ENCODE assay signal across 1 cellular context in genomic region chr14:101588990-101589389, GRCh38.
TF ChIP-seq lines count a peak whose summit lies in the region.

No MANE protein-coding gene starts in this region.

TF ChIP-seq in HepG2, 621 proteins besides CTCF, POLR2A, EP300 and RAD21 (continued from another document and continues in another):
- no peak for TF ChIP-seq HNF1A (IDR thresholded peaks at IDR 0.05; ENCODE audit: low read depth)
- TF ChIP-seq HNF1A (CRISPR knock-in tag; IDR thresholded peaks at IDR 0.05; ENCODE audit: borderline replicate concordance) = no peak
- no peak for TF ChIP-seq ZNF878 (CRISPR knock-in tag; IDR thresholded peaks at IDR 0.05)
- no peak for TF ChIP-seq ZNF550 (CRISPR knock-in tag; IDR thresholded peaks at IDR 0.05; ENCODE audit: borderline replicate concordance)
- peak; percentile 37; the same call in 1 of the 2 replicates for TF ChIP-seq FOSL2 (CRISPR knock-in tag; IDR thresholded peaks at IDR 0.05)
- TF ChIP-seq ZNF432 (CRISPR knock-in tag; IDR thresholded peaks at IDR 0.05; ENCODE audit: borderline replicate concordance) = no peak
- no peak for TF ChIP-seq ZNF207 (IDR thresholded peaks at IDR 0.05; ENCODE audit: borderline replicate concordance)
- no peak for TF ChIP-seq ZEB1 (IDR thresholded peaks at IDR 0.05; ENCODE audit: insufficient replicate concordance, low read depth)
- no peak for TF ChIP-seq ZNF263 (CRISPR knock-in tag; IDR thresholded peaks at IDR 0.05)
- TF ChIP-seq ZNF512B (CRISPR knock-in tag; IDR thresholded peaks at IDR 0.05; ENCODE audit: borderline replicate concordance) = no peak
- 0 out of 2 replicates have a peak, but pooled peaks have one; percentile 24 for TF ChIP-seq HDAC2 (CRISPR knock-in tag; IDR thresholded peaks at IDR 0.05)
- peak; percentile 52; the same call in 1 of the 2 replicates for TF ChIP-seq FOXO1 (CRISPR knock-in tag; IDR thresholded peaks at IDR 0.05)
- TF ChIP-seq MAX (IDR thresholded peaks at IDR 0.05) = peak; percentile 36; the same call in 1 of the 2 replicates
- TF ChIP-seq SOX13 (IDR thresholded peaks at IDR 0.05) = no peak
- TF ChIP-seq SOX13 (CRISPR knock-in tag; conservative IDR thresholded peaks at IDR 0.05 in 1 of 2, IDR thresholded peaks at IDR 0.05 in 1 of 2) = peak in 1 of 2 experiments; percentile 20; a peak in 1 of 4 replicates
- 0 out of 2 replicates have a peak, but pooled peaks have one; percentile 18 for TF ChIP-seq PPARG (CRISPR knock-in tag; conservative IDR thresholded peaks at IDR 0.05)
- TF ChIP-seq ZNF605 (CRISPR knock-in tag; IDR thresholded peaks at IDR 0.05) = no peak
- 0 out of 2 replicates have a peak, but pooled peaks have one; percentile 11 for TF ChIP-seq CREM (IDR thresholded peaks at IDR 0.05)
- TF ChIP-seq CREM (CRISPR knock-in tag; IDR thresholded peaks at IDR 0.05) = no peak
- no peak for TF ChIP-seq SIX4 (CRISPR knock-in tag; IDR thresholded peaks at IDR 0.05)
- TF ChIP-seq BATF2 (CRISPR knock-in tag; IDR thresholded peaks at IDR 0.05) = no peak
- peak; percentile 44 for TF ChIP-seq CBX1 (IDR thresholded peaks at IDR 0.05; ENCODE audit: low read depth)
- no peak for TF ChIP-seq MTA3 (CRISPR knock-in tag; IDR thresholded peaks at IDR 0.05)
- TF ChIP-seq ZKSCAN8 (CRISPR knock-in tag; IDR thresholded peaks at IDR 0.05; ENCODE audit: borderline replicate concordance) = no peak
- TF ChIP-seq ZBTB33 (CRISPR knock-in tag; IDR thresholded peaks at IDR 0.05) = no peak
- TF ChIP-seq SP140L (CRISPR knock-in tag; IDR thresholded peaks at IDR 0.05; ENCODE audit: borderline replicate concordance) = no peak
- TF ChIP-seq IKZF5 (CRISPR knock-in tag; IDR thresholded peaks at IDR 0.05) = 0 out of 2 replicates have a peak, but pooled peaks have one; percentile 25
- TF ChIP-seq SAP130 (CRISPR knock-in tag; IDR thresholded peaks at IDR 0.05; ENCODE audit: low read depth) = 0 out of 2 replicates have a peak, but pooled peaks have one; percentile 31
- peak; percentile 46; the same call in 1 of the 2 replicates for TF ChIP-seq ZFP91 (CRISPR knock-in tag; IDR thresholded peaks at IDR 0.05; ENCODE audit: borderline replicate concordance)
- no peak for TF ChIP-seq TFE3 (CRISPR knock-in tag; IDR thresholded peaks at IDR 0.05)
- peak; percentile 40; the same call in 1 of the 2 replicates for TF ChIP-seq HOMEZ (CRISPR knock-in tag; IDR thresholded peaks at IDR 0.05; ENCODE audit: low read depth)
- TF ChIP-seq BCLAF1 (IDR thresholded peaks at IDR 0.05) = no peak
- TF ChIP-seq CSRNP1 (CRISPR knock-in tag; IDR thresholded peaks at IDR 0.05) = no peak
